In the genomic region with DNA sequence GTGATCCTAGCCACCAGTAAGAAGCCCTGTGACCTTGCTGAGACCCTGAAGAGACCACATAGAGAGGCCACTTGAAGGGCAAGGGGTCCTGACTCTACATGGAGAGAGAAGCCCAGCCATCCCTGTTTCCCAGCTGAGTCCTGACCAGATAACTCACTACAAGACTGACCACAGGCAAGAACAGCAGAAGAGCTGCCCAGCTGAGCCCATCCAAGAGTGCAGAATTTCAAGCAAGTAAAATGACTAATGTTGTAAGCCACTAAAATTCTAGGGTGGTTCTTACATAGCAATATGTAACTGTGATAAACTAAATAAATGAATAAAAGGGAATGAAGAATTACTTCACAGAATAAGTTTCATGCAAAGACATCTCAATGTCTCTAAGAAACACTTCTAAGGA, we compare ENCODE assay signal across 1 cellular context.
A peak's percentile ranks its signal among the peaks of the same experiment; 100 is the strongest.
TF ChIP-seq lines count a peak whose summit lies in the region.

No MANE protein-coding gene starts in this region.

TF ChIP-seq in HepG2, 621 proteins besides CTCF, POLR2A, EP300 and RAD21:
- TF ChIP-seq ZBTB21 (CRISPR knock-in tag; IDR thresholded peaks at IDR 0.05) = no peak
- no peak for TF ChIP-seq MXD4 (CRISPR knock-in tag; IDR thresholded peaks at IDR 0.05)
- peak; percentile 97 for TF ChIP-seq ZNF331 (CRISPR knock-in tag; IDR thresholded peaks at IDR 0.05)
- TF ChIP-seq, protein P1, sequence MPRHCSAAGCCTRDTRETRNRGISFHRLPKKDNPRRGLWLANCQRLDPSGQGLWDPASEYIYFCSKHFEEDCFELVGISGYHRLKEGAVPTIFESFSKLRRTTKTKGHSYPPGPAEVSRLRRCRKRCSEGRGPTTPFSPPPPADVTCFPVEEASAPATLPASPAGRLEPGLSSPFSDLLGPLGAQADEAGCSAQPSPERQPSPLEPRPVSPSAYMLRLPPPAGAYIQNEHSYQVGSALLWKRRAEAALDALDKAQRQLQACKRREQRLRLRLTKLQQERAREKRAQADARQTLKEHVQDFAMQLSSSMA (CRISPR knock-in tag; IDR thresholded peaks at IDR 0.05) = no peak
TF ChIP-seq in HepG2: peak in this region for 1.
